Comparison of ENCODE assay signal across 8 cellular contexts in genomic region chr6:52390361-52390727, GRCh38. TPM values are rescaled to one million over a fixed set of nuclear protein-coding genes. Genes with fewer than 3 reads are reported as not detected.
DNase-seq lines count a peak whose midpoint lies in the region; ATAC-seq and TF ChIP-seq lines count a peak whose summit lies in the region.

No MANE protein-coding gene starts in this region.

- no CpG with 5 or more reads among the region's 4 CpGs for WGBS in mesendoderm (ENCODE audit: extremely low coverage, insufficient coverage, low lambda C conversion rate)

- no peak for TF ChIP-seq POLR2A in breast epithelium (IDR thresholded peaks at IDR 0.05)

- H3K9ac ChIP-seq in SU-DHL-6 (ENCODE audit: low read length) (peak overlapping the region; percentile 52), mesendoderm (ENCODE audit: low read length) (no peak overlapping the region)

- no peak overlapping the region for H2BK15ac ChIP-seq in mesendoderm (replicated peaks; ENCODE audit: low read depth)

- H3K9me3 Mint-ChIP-seq in nephron, result peaks cover 6% of the 10 kb centered on the region

- H3K27me3 ChIP-seq in SU-DHL-6 (ENCODE audit: low read length) (no peaks in the 10 kb centered on the region), breast epithelium (no peaks in the 10 kb centered on the region), mesendoderm (ENCODE audit: insufficient read depth, low read length, poor library complexity) (no peaks in the 10 kb centered on the region)

- no peak overlapping the region for H3K18ac ChIP-seq in mesendoderm (ENCODE audit: low read length)

- H3K9me3 ChIP-seq in SU-DHL-6 (ENCODE audit: insufficient read depth, low read length), result no peaks in the 10 kb centered on the region
- H3K9me3 ChIP-seq in breast epithelium, result no peaks in the 10 kb centered on the region

- peak; percentile 25 for DNase-seq in DMS153 treated with DMSO at 0.1 percent for 48 hours (lab: John Stamatoyannopoulos, UW; ENCODE audit: unreplicated experiment)
- no peak for DNase-seq in breast epithelium (ENCODE audit: low spot score in 2 of 2)
- DNase-seq in NCI-H2227 (lab: John Stamatoyannopoulos, UW; ENCODE audit: unreplicated experiment), result no peak
- no peak for DNase-seq in mesendoderm

- peaks cover 24% of the 10 kb centered on the region for H3F3A ChIP-seq in SU-DHL-6 (ENCODE audit: insufficient read depth)

- peak overlapping the region in 2 of 3 experiments; percentile 81 to 89 for H3K27ac Mint-ChIP-seq in nephron

- ATAC-seq in GM19397 (IDR thresholded peaks at IDR 0.05; ENCODE audit: unreplicated experiment) (peak; percentile 36), HG03457 (IDR thresholded peaks at IDR 0.05; ENCODE audit: unreplicated experiment) (peak; percentile 31)

- no peaks in the 10 kb centered on the region for H3K9me2 ChIP-seq in SU-DHL-6 (replicated peaks; ENCODE audit: insufficient read depth, low read length)

- H4K20me1 ChIP-seq in SU-DHL-6 (ENCODE audit: low read depth, low read length), result no peaks in the 10 kb centered on the region

- peak overlapping the region; percentile 58 for H2AFZ ChIP-seq in SU-DHL-6 (ENCODE audit: low read depth, low read length, severe bottlenecking)

- H3K4me1 ChIP-seq in breast epithelium, result peaks cover 0 to 6% of the 10 kb centered on the region in 2 donors
- H3K4me1 ChIP-seq in mesendoderm (ENCODE audit: control insufficient read depth, low read depth, low read length), result no peaks in the 10 kb centered on the region

- no peak overlapping the region for H3K23ac ChIP-seq in mesendoderm (ENCODE audit: low read length)

- H4K5ac ChIP-seq in mesendoderm (ENCODE audit: low read length), result no peak overlapping the region

- H2BK5ac ChIP-seq in mesendoderm (ENCODE audit: low read length), result no peak overlapping the region

- no peak overlapping the region for H4K8ac ChIP-seq in mesendoderm (ENCODE audit: low read depth, low read length)

- no peaks in the 10 kb centered on the region for H3K79me1 ChIP-seq in mesendoderm (ENCODE audit: low read length)

- no peaks in the 10 kb centered on the region for H3K4me1 Mint-ChIP-seq in nephron

- H3K79me2 ChIP-seq in SU-DHL-6 (ENCODE audit: insufficient read depth, low read length) (no peaks in the 10 kb centered on the region), mesendoderm (ENCODE audit: control insufficient read depth, insufficient read depth, low read length) (no peaks in the 10 kb centered on the region)

- intact Hi-C loops in breast epithelium (cut with DNase I; ENCODE audit: low total_unique reads), result no loop called here

- H3K36me3 ChIP-seq in SU-DHL-6 (ENCODE audit: low read length), result no peaks in the 10 kb centered on the region
- H3K36me3 ChIP-seq in breast epithelium, result no peaks in the 10 kb centered on the region
- no peaks in the 10 kb centered on the region for H3K36me3 ChIP-seq in mesendoderm (ENCODE audit: control insufficient read depth, insufficient read depth, low read length)

- H2BK120ac ChIP-seq in mesendoderm (ENCODE audit: low read depth, low read length), result no peak overlapping the region

- no peaks in the 10 kb centered on the region for H3K27me3 Mint-ChIP-seq in nephron (ENCODE audit: low read depth)

- TF ChIP-seq CTCF in SU-DHL-6 (IDR thresholded peaks at IDR 0.05; ENCODE audit: insufficient read depth, low read length, poor library complexity, severe bottlenecking) (no peak), breast epithelium (IDR thresholded peaks at IDR 0.05) (no peak), nephron (IDR thresholded peaks at IDR 0.05; ENCODE audit: unreplicated experiment in 3 of 3) (no peak)

- H3K4ac ChIP-seq in mesendoderm (ENCODE audit: low read depth, low read length), result no peak overlapping the region

- peak overlapping the region; percentile 80 for H3K27ac ChIP-seq in SU-DHL-6 (ENCODE audit: low read depth, low read length)
- peak overlapping the region; percentile 6 to 16 for H3K27ac ChIP-seq in breast epithelium
- H3K27ac ChIP-seq in mesendoderm (ENCODE audit: low read depth, low read length), result no peak overlapping the region

- H3K56ac ChIP-seq in mesendoderm (ENCODE audit: low read length), result no peak overlapping the region

- no peak overlapping the region for H3K4me3 Mint-ChIP-seq in nephron

- no peak overlapping the region for H2AK5ac ChIP-seq in mesendoderm (ENCODE audit: low read length)

- H3K4me3 ChIP-seq in SU-DHL-6 (ENCODE audit: insufficient read depth, low read length, poor library complexity, severe bottlenecking) (peak overlapping the region; percentile 28), breast epithelium (no peak overlapping the region), mesendoderm (ENCODE audit: low read length) (no peak overlapping the region)

- H3K36me3 Mint-ChIP-seq in nephron (ENCODE audit: low read depth), result peaks cover 8% of the 10 kb centered on the region

- H3K4me2 ChIP-seq in SU-DHL-6 (ENCODE audit: low read depth, low read length, poor library complexity, severe bottlenecking) (peak overlapping the region; percentile 65), mesendoderm (ENCODE audit: low read length) (no peak overlapping the region)

RNA-seq across cellular contexts. Expression of gene PAQR8, which starts 28.4 kb away (rescaled TPM):
- 1 to 10 TPM; 4.0 to 4.6 (median 4.3) TPM for total RNA-seq in breast epithelium
- 2.7 TPM for polyA plus RNA-seq in mesendoderm (2013, experiment 1 of 2)
- 2.6 TPM for polyA plus RNA-seq in mesendoderm (2013, experiment 2 of 2)

RNA-seq across cellular contexts. Expression of gene EFHC1, which starts 29.8 kb away (rescaled TPM):
- total RNA-seq in breast epithelium, result 10 to 100 TPM; 26.2 to 55.8 (median 36.7) TPM
- polyA plus RNA-seq in mesendoderm (2013, experiment 1 of 2), result 7.6 TPM
- 7.2 TPM for polyA plus RNA-seq in mesendoderm (2013, experiment 2 of 2)
